11 cellular contexts compared by ENCODE assay signal in the genomic region with DNA sequence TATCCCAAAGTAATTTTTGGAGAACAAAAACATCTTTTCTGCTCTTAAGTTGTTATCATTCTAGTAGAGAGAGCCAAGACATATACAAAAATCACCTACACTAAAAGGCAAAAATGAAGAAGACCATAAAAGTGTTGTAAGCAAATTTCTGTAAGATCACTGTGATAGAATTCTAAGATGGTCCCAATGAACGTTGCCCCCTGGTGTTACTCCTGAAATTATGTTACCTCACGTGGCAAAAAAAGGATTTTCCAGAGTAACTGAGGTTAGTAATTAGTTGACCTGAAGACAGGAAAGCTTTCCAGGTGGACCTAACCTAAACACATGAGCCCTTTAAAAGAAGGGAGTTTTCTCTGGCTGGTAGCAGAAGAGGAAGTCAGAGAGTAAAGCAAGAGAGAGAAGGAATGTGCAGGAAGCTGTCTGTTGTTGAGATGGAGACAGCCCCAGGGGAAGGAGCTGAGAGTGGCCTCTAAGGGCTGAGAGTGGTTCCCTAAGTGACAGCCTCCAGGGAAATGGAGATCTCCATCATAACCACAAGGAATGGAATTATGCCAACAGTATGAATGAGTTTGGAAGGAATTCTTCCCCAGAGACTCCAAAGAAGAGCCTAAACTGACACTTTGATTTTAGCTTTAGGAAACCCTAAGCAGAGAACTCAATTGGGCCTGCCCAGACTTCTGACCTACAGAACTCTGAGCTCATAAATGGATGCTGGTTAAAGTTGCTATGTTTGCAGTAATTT.
A peak's percentile ranks its signal among the peaks of the same experiment; 100 is the strongest.
DNase-seq lines count a peak whose midpoint lies in the region; ATAC-seq and TF ChIP-seq lines count a peak whose summit lies in the region.
"Had no signal": no experiment of that assay in that cellular context is flagged by ENCODE, and none has a peak within 500 bp of the region (broad histone marks: within the 10 kb centered on the region; RNA-seq: fewer than 3 reads in every experiment).

No MANE protein-coding gene starts in this region.

- H3K4me1 Mint-ChIP-seq in activated CD4-positive, alpha-beta memory T cell treated with anti-CD3 and anti-CD28 coated beads, Interleukin-2, amount 10 ng/mL, durations not matched to agents 7 days and 5 days, result no peaks in the 10 kb centered on the region

- H3K27me3 Mint-ChIP-seq in activated CD4-positive, alpha-beta memory T cell treated with anti-CD3 and anti-CD28 coated beads, Interleukin-2, amount 10 ng/mL, durations not matched to agents 7 days and 5 days, result no peaks in the 10 kb centered on the region

- DNase-seq in AG10803 (ENCODE audit: low read depth), result peak; percentile 82
- DNase-seq in HFF-Myc (ENCODE audit: extremely low read depth, low read depth), result peak; percentile 77
- peak; percentile 64 for DNase-seq in amniotic epithelial cell (ENCODE audit: low read depth)
- peak; percentile 14 for DNase-seq in kidney glomerular epithelial cell (lab: John Stamatoyannopoulos, UW)
- DNase-seq in activated CD4-positive, alpha-beta memory T cell treated with anti-CD3 and anti-CD28 coated beads, Interleukin-2, amount 10 ng/mL, durations not matched to agents 7 days and 5 days, result no peak
- no peak for DNase-seq in DMS53 treated with DMSO at 0.1 percent for 48 hours (lab: John Stamatoyannopoulos, UW; ENCODE audit: unreplicated experiment)
- DNase-seq: NCI-H1417 treated with DMSO at 0.1 percent for 48 hours had no signal

- ATAC-seq in HG03095 (IDR thresholded peaks at IDR 0.05; ENCODE audit: unreplicated experiment), result no peak
- no peak for ATAC-seq in HG03432 (IDR thresholded peaks at IDR 0.05; ENCODE audit: unreplicated experiment)

- no peak overlapping the region for H3K27ac Mint-ChIP-seq in activated CD4-positive, alpha-beta memory T cell treated with anti-CD3 and anti-CD28 coated beads, Interleukin-2, amount 10 ng/mL, durations not matched to agents 7 days and 5 days
- H3K27ac Mint-ChIP-seq: T-helper 1 cell treated with Interleukin-12 subunit alpha and Interleukin-12 subunit beta and Interleukin-4 antibody, amounts not matched to agents 30 μg/mL and 1 μg/mL, for 36 hours had no signal

- H3K4me3 Mint-ChIP-seq in activated CD4-positive, alpha-beta memory T cell treated with anti-CD3 and anti-CD28 coated beads, Interleukin-2, amount 10 ng/mL, durations not matched to agents 7 days and 5 days, result no peak overlapping the region
- H3K4me3 Mint-ChIP-seq: T-helper 1 cell treated with Interleukin-12 subunit alpha and Interleukin-12 subunit beta and Interleukin-4 antibody, amounts not matched to agents 30 μg/mL and 1 μg/mL, for 36 hours had no signal

- POLR2A ChIA-PET in activated CD4-positive, alpha-beta memory T cell treated with anti-CD3 and anti-CD28 coated beads, Interleukin-2, amount 10 ng/mL, durations not matched to agents 7 days and 5 days (lab: Charles Lee), result no interaction called here

- H3K9me3 Mint-ChIP-seq in activated CD4-positive, alpha-beta memory T cell treated with anti-CD3 and anti-CD28 coated beads, Interleukin-2, amount 10 ng/mL, durations not matched to agents 7 days and 5 days, result peaks cover 7% of the 10 kb centered on the region
- H3K9me3 Mint-ChIP-seq: T-helper 1 cell treated with Interleukin-12 subunit alpha and Interleukin-12 subunit beta and Interleukin-4 antibody, amounts not matched to agents 30 μg/mL and 1 μg/mL, for 36 hours had no signal

- no peaks in the 10 kb centered on the region for H3K36me3 Mint-ChIP-seq in activated CD4-positive, alpha-beta memory T cell treated with anti-CD3 and anti-CD28 coated beads, Interleukin-2, amount 10 ng/mL, durations not matched to agents 7 days and 5 days (ENCODE audit: low read depth)

- CTCF ChIA-PET in activated CD4-positive, alpha-beta memory T cell treated with anti-CD3 and anti-CD28 coated beads, Interleukin-2, amount 10 ng/mL, durations not matched to agents 7 days and 5 days (lab: Charles Lee), result interaction anchor here (0.8 kb wide), 1 partner anchor 14 kb away, joined by 3 read pairs; no protein-coding TSS in a partner anchor

- no peak overlapping the region for H3K4me3 ChIP-seq in AG10803 (ENCODE audit: low read length)
- H3K4me3 ChIP-seq in HFF-Myc (replicated peaks; ENCODE audit: low read depth, low read length), result no peak overlapping the region
- H3K4me3 ChIP-seq: esophagus muscularis mucosa had no signal

- TF ChIP-seq CTCF in AG10803 (conservative IDR thresholded peaks at IDR 0.05; ENCODE audit: low read length), result peak; percentile 23; the same call in 1 of the 2 replicates
- TF ChIP-seq CTCF in HFF-Myc (IDR thresholded peaks at IDR 0.05; ENCODE audit: low read depth, low read length, missing control alignments), result peak; percentile 38

Comparison
In these comparisons a context has a peak if more than half of its experiments do, and no peak if none do; other contexts are left out.
1. DNase-seq: peak in AG10803 (single experiment), HFF-Myc (single experiment), amniotic epithelial cell (single experiment) and kidney glomerular epithelial cell (single experiment); none in activated CD4-positive, alpha-beta memory T cell treated with anti-CD3 and anti-CD28 coated beads, Interleukin-2, amount 10 ng/mL, durations not matched to agents 7 days and 5 days (single experiment) and DMS53 treated with DMSO at 0.1 percent for 48 hours (single experiment).